In the genomic region with DNA sequence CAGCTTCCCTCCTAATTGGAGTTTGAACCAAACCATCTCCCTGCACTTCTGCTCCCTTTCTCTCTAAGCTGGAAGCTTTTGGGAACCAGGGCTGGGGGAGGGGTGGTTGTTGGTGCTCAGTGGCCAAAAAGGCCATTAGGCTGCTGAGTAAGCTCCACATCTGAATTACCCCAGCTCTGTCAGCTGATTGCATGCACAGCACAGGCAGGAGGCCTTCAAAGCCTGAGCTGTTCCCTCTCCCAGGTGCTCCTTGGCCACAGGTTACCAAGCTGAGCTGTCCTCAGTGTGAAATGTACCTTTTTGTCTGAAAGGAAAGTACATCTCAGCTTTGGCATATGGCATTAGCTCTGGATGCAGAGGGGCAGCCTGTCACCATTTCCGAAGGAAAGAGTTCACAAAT, we compare ENCODE assay signal across 1 cellular context.
A peak's percentile ranks its signal among the peaks of the same experiment; 100 is the strongest.
TF ChIP-seq lines count a peak whose summit lies in the region.

No MANE protein-coding gene starts in this region.

TF ChIP-seq in HepG2, 621 proteins besides CTCF, POLR2A, EP300 and RAD21:
- peak; percentile 61 for TF ChIP-seq RBM22 (optimal IDR thresholded peaks at IDR 0.05; ENCODE audit: low read length)
- 0 out of 4 replicates have a peak, but pooled peaks of 1 of the 2 experiments have one; percentile 15 for TF ChIP-seq MAFK (conservative IDR thresholded peaks at IDR 0.05 in 1 of 2, IDR thresholded peaks at IDR 0.05 in 1 of 2; ENCODE audit: low read length in 2 of 2)
- TF ChIP-seq ZNF768 (CRISPR knock-in tag; IDR thresholded peaks at IDR 0.05): peak; percentile 78
- no peak for TF ChIP-seq ZNF543 (CRISPR knock-in tag; IDR thresholded peaks at IDR 0.05)
- peak; percentile 20; the same call in 1 of the 2 replicates for TF ChIP-seq SALL1 (CRISPR knock-in tag; IDR thresholded peaks at IDR 0.05)
- TF ChIP-seq HDAC1 (CRISPR knock-in tag; IDR thresholded peaks at IDR 0.05): 0 out of 2 replicates have a peak, but pooled peaks have one; percentile 24
- TF ChIP-seq ZNF572 (CRISPR knock-in tag; IDR thresholded peaks at IDR 0.05): 0 out of 2 replicates have a peak, but pooled peaks have one; percentile 51
- TF ChIP-seq HNRNPH1 (optimal IDR thresholded peaks at IDR 0.05; ENCODE audit: low read depth, low read length): peak; percentile 48
- peak; percentile 59; the same call in 1 of the 2 replicates for TF ChIP-seq HNF1B (CRISPR knock-in tag; IDR thresholded peaks at IDR 0.05)
- no peak for TF ChIP-seq NCOR1 (IDR thresholded peaks at IDR 0.05; ENCODE audit: borderline replicate concordance, low read length)
- TF ChIP-seq, protein P1, sequence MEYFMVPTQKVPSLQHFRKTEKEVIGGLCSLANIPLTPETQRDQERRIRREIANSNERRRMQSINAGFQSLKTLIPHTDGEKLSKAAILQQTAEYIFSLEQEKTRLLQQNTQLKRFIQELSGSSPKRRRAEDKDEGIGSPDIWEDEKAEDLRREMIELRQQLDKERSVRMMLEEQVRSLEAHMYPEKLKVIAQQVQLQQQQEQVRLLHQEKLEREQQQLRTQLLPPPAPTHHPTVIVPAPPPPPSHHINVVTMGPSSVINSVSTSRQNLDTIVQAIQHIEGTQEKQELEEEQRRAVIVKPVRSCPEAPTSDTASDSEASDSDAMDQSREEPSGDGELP (IDR thresholded peaks at IDR 0.05; ENCODE audit: borderline replicate concordance, low read depth): peak; percentile 60; the same call in 1 of the 2 replicates
- TF ChIP-seq, protein P2, sequence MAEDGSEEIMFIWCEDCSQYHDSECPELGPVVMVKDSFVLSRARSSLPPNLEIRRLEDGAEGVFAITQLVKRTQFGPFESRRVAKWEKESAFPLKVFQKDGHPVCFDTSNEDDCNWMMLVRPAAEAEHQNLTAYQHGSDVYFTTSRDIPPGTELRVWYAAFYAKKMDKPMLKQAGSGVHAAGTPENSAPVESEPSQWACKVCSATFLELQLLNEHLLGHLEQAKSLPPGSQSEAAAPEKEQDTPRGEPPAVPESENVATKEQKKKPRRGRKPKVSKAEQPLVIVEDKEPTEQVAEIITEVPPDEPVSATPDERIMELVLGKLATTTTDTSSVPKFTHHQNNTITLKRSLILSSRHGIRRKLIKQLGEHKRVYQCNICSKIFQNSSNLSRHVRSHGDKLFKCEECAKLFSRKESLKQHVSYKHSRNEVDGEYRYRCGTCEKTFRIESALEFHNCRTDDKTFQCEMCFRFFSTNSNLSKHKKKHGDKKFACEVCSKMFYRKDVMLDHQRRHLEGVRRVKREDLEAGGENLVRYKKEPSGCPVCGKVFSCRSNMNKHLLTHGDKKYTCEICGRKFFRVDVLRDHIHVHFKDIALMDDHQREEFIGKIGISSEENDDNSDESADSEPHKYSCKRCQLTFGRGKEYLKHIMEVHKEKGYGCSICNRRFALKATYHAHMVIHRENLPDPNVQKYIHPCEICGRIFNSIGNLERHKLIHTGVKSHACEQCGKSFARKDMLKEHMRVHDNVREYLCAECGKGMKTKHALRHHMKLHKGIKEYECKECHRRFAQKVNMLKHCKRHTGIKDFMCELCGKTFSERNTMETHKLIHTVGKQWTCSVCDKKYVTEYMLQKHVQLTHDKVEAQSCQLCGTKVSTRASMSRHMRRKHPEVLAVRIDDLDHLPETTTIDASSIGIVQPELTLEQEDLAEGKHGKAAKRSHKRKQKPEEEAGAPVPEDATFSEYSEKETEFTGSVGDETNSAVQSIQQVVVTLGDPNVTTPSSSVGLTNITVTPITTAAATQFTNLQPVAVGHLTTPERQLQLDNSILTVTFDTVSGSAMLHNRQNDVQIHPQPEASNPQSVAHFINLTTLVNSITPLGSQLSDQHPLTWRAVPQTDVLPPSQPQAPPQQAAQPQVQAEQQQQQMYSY (CRISPR knock-in tag; IDR thresholded peaks at IDR 0.05): no peak
- 0 out of 2 replicates have a peak, but pooled peaks have one; percentile 5 for TF ChIP-seq SSRP1 (CRISPR knock-in tag; IDR thresholded peaks at IDR 0.05)
- 0 out of 2 replicates have a peak, but pooled peaks have one; percentile 19 for TF ChIP-seq ZNF281 (CRISPR knock-in tag; IDR thresholded peaks at IDR 0.05; ENCODE audit: borderline replicate concordance)
- TF ChIP-seq ZNF605 (CRISPR knock-in tag; IDR thresholded peaks at IDR 0.05): 0 out of 2 replicates have a peak, but pooled peaks have one; percentile 12
- TF ChIP-seq ZNF781 (CRISPR knock-in tag; IDR thresholded peaks at IDR 0.05; ENCODE audit: borderline replicate concordance, not compliant biosample characterization): peak; percentile 34
- no peak for TF ChIP-seq MBNL3 (CRISPR knock-in tag; conservative IDR thresholded peaks at IDR 0.05)
- peak; percentile 64; the same call in 1 of the 2 replicates for TF ChIP-seq DNMT1 (CRISPR knock-in tag; IDR thresholded peaks at IDR 0.05)
- TF ChIP-seq FOXK1 (CRISPR knock-in tag; IDR thresholded peaks at IDR 0.05; ENCODE audit: borderline replicate concordance, low read depth): no peak
